ENCODE assay signal across 1 cellular context in genomic region chr20:52578559-52578958, GRCh38.
A peak's percentile ranks its signal among the peaks of the same experiment; 100 is the strongest.
TF ChIP-seq lines count a peak whose summit lies in the region.

No MANE protein-coding gene starts in this region.

TF ChIP-seq in HepG2, 621 proteins besides CTCF, POLR2A, EP300 and RAD21 (continued from another document):
- TF ChIP-seq AHDC1 (CRISPR knock-in tag; IDR thresholded peaks at IDR 0.05; ENCODE audit: borderline replicate concordance): peak; percentile 19; the same call in 1 of the 2 replicates
